ENCODE assay signal across 12 cellular contexts in genomic region chr6:159959976-159960384, GRCh38. TPM values are rescaled to one million over a fixed set of nuclear protein-coding genes. Genes with fewer than 3 reads are reported as not detected.
DNase-seq lines count a peak whose midpoint lies in the region; ATAC-seq, FAIRE-seq and TF ChIP-seq lines count a peak whose summit lies in the region.
"Had no signal": no experiment of that assay in that cellular context is flagged by ENCODE, and none has a peak within 500 bp of the region (broad histone marks: within the 10 kb centered on the region; RNA-seq: fewer than 3 reads in every experiment).

No MANE protein-coding gene starts in this region.

- no peaks in the 10 kb centered on the region for H4K20me1 ChIP-seq in GM23248 (ENCODE audit: insufficient read depth)
- H4K20me1 ChIP-seq in HepG2 (ENCODE audit: insufficient read depth, low read length), result no peaks in the 10 kb centered on the region

- in situ Hi-C loops in GM23248 (cut with MboI), result no loop called here
- in situ Hi-C loops in HepG2 (cut with HindIII; ENCODE audit: extremely low pct_ligation_motif_present, low pct_unique_long_range_greater_than_20kb), result no loop called here

- H3F3A ChIP-seq in GM23248 (ENCODE audit: insufficient read depth), result peaks cover 4% of the 10 kb centered on the region; the same call in 1 of the 2 replicates

- POLR2A ChIA-PET in HepG2 (lab: Yijun Ruan, JAX), result no interaction called here

- H3K27me3 ChIP-seq in GM23248 (replicated peaks; ENCODE audit: insufficient read depth) (no peaks in the 10 kb centered on the region), colonic mucosa (no peaks in the 10 kb centered on the region), HepG2 (ENCODE audit: control insufficient read depth in 1 of 2, insufficient read depth in 2 of 2, low read length in 2 of 2) (peaks cover 0 to 30% of the 10 kb centered on the region in 2 experiments; a peak in 4 of 5 replicates), skeletal muscle satellite cell (ENCODE audit: control insufficient read depth, insufficient read depth, low read length) (no peaks in the 10 kb centered on the region)

- no TSS peak for BruUV-seq in HepG2 (replicated peaks; lab: Mats Ljungman, UMichigan)

- TF ChIP-seq CTCF in colonic mucosa (IDR thresholded peaks at IDR 0.05) (no peak), HepG2 (CRISPR knock-in tag; IDR thresholded peaks at IDR 0.05) (no peak)

- no peak for FAIRE-seq in HepG2 (lab: Jason Lieb, UNC)

- H2AFZ ChIP-seq in GM23248, result peak overlapping the region; percentile 65; the same call in 1 of the 2 replicates
- H2AFZ ChIP-seq in HepG2 (ENCODE audit: low read length), result no peak overlapping the region

- TF ChIP-seq RAD21 in HepG2 (CRISPR knock-in tag; IDR thresholded peaks at IDR 0.05), result no peak

- DNase-seq in GM23248 (no peak), colonic mucosa (no peak), HepG2 (ENCODE audit: low spot score) (no peak), DMS153 (lab: John Stamatoyannopoulos, UW) (no peak), NCI-H128 (lab: John Stamatoyannopoulos, UW; ENCODE audit: unreplicated experiment) (no peak)
- DNase-seq: activated CD8-positive, alpha-beta T cell treated with anti-CD3 and anti-CD28 coated beads for 36 hours; activated naive CD4-positive, alpha-beta T cell treated with anti-CD3 and anti-CD28 coated beads, Interleukin-2, amount 50 U/mL, for 16 hours; NCI-H1417 had no signal

- H3K9me2 ChIP-seq in GM23248 (ENCODE audit: insufficient read depth), result no peaks in the 10 kb centered on the region

- H3K9ac ChIP-seq in GM23248, result no peak overlapping the region
- H3K9ac ChIP-seq in colonic mucosa (ENCODE audit: low read depth in 2 of 2, low read length in 2 of 2), result no peak overlapping the region
- H3K9ac ChIP-seq in HepG2 (ENCODE audit: insufficient read depth, low read depth, low read length), result no peak overlapping the region
- H3K9ac ChIP-seq in skeletal muscle satellite cell (ENCODE audit: low read depth, low read length), result peak overlapping the region; percentile 25

- intact Hi-C loops in colonic mucosa (cut with DNase I) (no loop called here), HepG2 (cut with micrococcal nuclease; ENCODE audit: unreplicated experiment) (no loop called here)

- no peak for TF ChIP-seq EP300 in HepG2 (IDR thresholded peaks at IDR 0.05; ENCODE audit: low read depth in 2 of 2, low read length in 2 of 2)
- TF ChIP-seq EP300 in HepG2 (CRISPR knock-in tag; IDR thresholded peaks at IDR 0.05; ENCODE audit: borderline replicate concordance), result no peak

- ATAC-seq in HepG2, result no peak
- ATAC-seq in GM19395 (IDR thresholded peaks at IDR 0.05; ENCODE audit: unreplicated experiment), result no peak
- ATAC-seq in GM19455 (IDR thresholded peaks at IDR 0.05; ENCODE audit: unreplicated experiment), result no peak
- ATAC-seq: activated CD8-positive, alpha-beta T cell treated with anti-CD3 and anti-CD28 coated beads for 36 hours had no signal

- H3K79me2 ChIP-seq in GM23248 (ENCODE audit: insufficient read depth) (no peaks in the 10 kb centered on the region), HepG2 (ENCODE audit: insufficient read depth, low read length) (no peaks in the 10 kb centered on the region)

- H3K4me3 ChIP-seq in GM23248, result no peak overlapping the region
- no peak overlapping the region for H3K4me3 ChIP-seq in colonic mucosa
- no peak overlapping the region for H3K4me3 ChIP-seq in HepG2 (replicated peaks in 1 of 3; ENCODE audit: insufficient read depth in 1 of 3, low read depth in 2 of 3, low read length in 3 of 3)
- H3K4me3 ChIP-seq in skeletal muscle satellite cell (ENCODE audit: low read length), result no peak overlapping the region

- TF ChIP-seq POLR2A in HepG2 (IDR thresholded peaks at IDR 0.05; ENCODE audit: insufficient read depth in 1 of 2, low read depth in 2 of 2, low read length in 2 of 2), result no peak

- CTCF ChIA-PET in HepG2 (lab: Yijun Ruan, JAX; ENCODE audit: low intra/inter-chr PET ratio, low total read pairs), result no interaction called here

- no peak overlapping the region for H3K4me2 ChIP-seq in GM23248 (ENCODE audit: unreplicated experiment)
- H3K4me2 ChIP-seq in HepG2 (ENCODE audit: low read depth, low read length), result no peak overlapping the region
- H3K4me2 ChIP-seq in skeletal muscle satellite cell (ENCODE audit: low read length), result no peak overlapping the region

- H3K27ac ChIP-seq in GM23248 (no peak overlapping the region), colonic mucosa (peak overlapping the region; percentile 40), HepG2 (ENCODE audit: extremely low read length, insufficient read depth, low read length) (no peak overlapping the region)
- H3K27ac ChIP-seq: C4-2B had no signal

- 20 to 24% methylated on average over 3 of the region's 3 CpGs for WGBS in GM23248 (ENCODE audit: low coverage in 1 of 2, low lambda C conversion rate in 2 of 2, missing lambda C conversion rate in 2 of 2), 2 experiments
- WGBS in HepG2 (ENCODE audit: low lambda C conversion rate), result 11% methylated on average over 3 of the region's 3 CpGs

- H3K36me3 ChIP-seq in GM23248 (ENCODE audit: low read depth) (no peaks in the 10 kb centered on the region), colonic mucosa (no peaks in the 10 kb centered on the region), HepG2 (replicated peaks in 1 of 2; ENCODE audit: control insufficient read depth in 1 of 2, insufficient read depth in 2 of 2, low read length in 2 of 2) (no peaks in the 10 kb centered on the region), skeletal muscle satellite cell (ENCODE audit: insufficient read depth, low read length) (no peaks in the 10 kb centered on the region)

- H3K4me1 ChIP-seq in GM23248 (ENCODE audit: insufficient read depth) (peaks cover 15% of the 10 kb centered on the region), colonic mucosa (no peaks in the 10 kb centered on the region), HepG2 (ENCODE audit: insufficient read depth, low read length) (peaks cover 4% of the 10 kb centered on the region; the same call in 1 of the 2 replicates), skeletal muscle satellite cell (ENCODE audit: control insufficient read depth, insufficient read depth, low read length) (peaks cover 19% of the 10 kb centered on the region)

- H3K9me3 ChIP-seq in GM23248 (ENCODE audit: low read depth) (no peaks in the 10 kb centered on the region), colonic mucosa (no peaks in the 10 kb centered on the region), HepG2 (ENCODE audit: low read length) (no peaks in the 10 kb centered on the region), skeletal muscle satellite cell (replicated peaks; ENCODE audit: low read length) (no peaks in the 10 kb centered on the region)

TF ChIP-seq in HepG2, 621 proteins besides CTCF, POLR2A, EP300 and RAD21:
- TF ChIP-seq MAFK (conservative IDR thresholded peaks at IDR 0.05 in 1 of 2, IDR thresholded peaks at IDR 0.05 in 1 of 2; ENCODE audit: low read length in 2 of 2) (peak; percentile 25 to 50; a peak in 3 of 4 replicates), GATAD1 (CRISPR knock-in tag; IDR thresholded peaks at IDR 0.05) (no peak)

RNA-seq across cellular contexts. Expression of gene IGF2R, which starts 8.9 kb away (rescaled TPM):
- total RNA-seq in GM23248 (2014; rRNA removed; shearing (Covaris generic)), result 30.9 TPM in 2 replicates
- polyA plus RNA-seq in GM23248 (2016; fragmentation: Nextera tagmentation; extraction: Ambion mirVana) (8.1 and 8.8 TPM in 2 replicates), HepG2 (2011; rRNA removed) (38.3 and 54.8 TPM in 2 replicates)
- total RNA-seq in colonic mucosa (10 to 100 TPM; 73.8 to 84.4 TPM), HepG2 (2016; rRNA removed; fragmentation: Illumina TruSeq; extraction: Trizol) (44.8 and 70.0 TPM in 2 replicates)
- total RNA-seq in HepG2 (2016; cell fraction: cytosol; rRNA removed; fragmentation: Illumina TruSeq; extraction: Trizol; ENCODE audit: low read depth), result 11.8 and 13.5 TPM in 2 replicates
- total RNA-seq in HepG2 (2016; cell fraction: insoluble cytoplasmic fraction; rRNA removed; fragmentation: Illumina TruSeq; extraction: Trizol), result 36.8 and 73.6 TPM in 2 replicates
- total RNA-seq in HepG2 (2016; cell fraction: membrane; rRNA removed; fragmentation: Illumina TruSeq; extraction: Trizol), result 11.5 and 15.2 TPM in 2 replicates
- total RNA-seq in HepG2 (2016; cell fraction: nucleus; rRNA removed; fragmentation: Illumina TruSeq; extraction: Trizol), result 129 and 155 TPM in 2 replicates
- polyA plus RNA-seq in HepG2 (2011; cell fraction: cytosol; rRNA removed), result 32.3 and 42.3 TPM in 2 replicates
- 77.8 and 83.2 TPM in 2 replicates for polyA plus RNA-seq in HepG2 (2011; cell fraction: nucleus; rRNA removed)
- polyA plus RNA-seq in HepG2 (2012), result 98.1 and 112 TPM in 2 replicates
- 1.3 and 1.8 TPM in 2 replicates for polyA plus RNA-seq in HepG2 (2016; cell fraction: cytosol; fragmentation: Illumina TruSeq; extraction: Trizol; ENCODE audit: low read depth)
- 22.6 and 26.7 TPM in 2 replicates for polyA plus RNA-seq in HepG2 (2016; cell fraction: insoluble cytoplasmic fraction; fragmentation: Illumina TruSeq; extraction: Trizol; ENCODE audit: low read depth)
- 1.8 and 3.1 TPM in 2 replicates for polyA plus RNA-seq in HepG2 (2016; cell fraction: membrane; fragmentation: Illumina TruSeq; extraction: Trizol; ENCODE audit: low read depth)
- 85.6 and 90.1 TPM in 2 replicates for polyA plus RNA-seq in HepG2 (2016; cell fraction: nucleus; fragmentation: Illumina TruSeq; extraction: Trizol; ENCODE audit: insufficient read depth, low read depth)
- 33.0 and 141 TPM in 2 replicates for polyA minus RNA-seq in HepG2 (2011; rRNA and poly(A)+ RNA removed; ENCODE audit: low replicate concordance)
- polyA minus RNA-seq in HepG2 (2011; cell fraction: cytosol; rRNA and poly(A)+ RNA removed), result 119 and 184 TPM in 2 replicates
- 265 and 283 TPM in 2 replicates for polyA minus RNA-seq in HepG2 (2011; cell fraction: nucleus; rRNA and poly(A)+ RNA removed)
- 86.5 and 116 TPM in 2 replicates for total RNA-seq in skeletal muscle satellite cell (2012; rRNA removed)
